ENCODE assay signal across 17 cellular contexts in genomic region chr2:105301646-105302045, GRCh38. TPM values are rescaled to one million over a fixed set of nuclear protein-coding genes. Genes with fewer than 3 reads are reported as not detected.
A peak's percentile ranks its signal among the peaks of the same experiment; 100 is the strongest.
DNase-seq lines count a peak whose midpoint lies in the region; ATAC-seq and TF ChIP-seq lines count a peak whose summit lies in the region.
"Had no signal": no experiment of that assay in that cellular context is flagged by ENCODE, and none has a peak within 500 bp of the region (broad histone marks: within the 10 kb centered on the region; RNA-seq: fewer than 3 reads in every experiment).

No MANE protein-coding gene starts in this region.

- no peaks in the 10 kb centered on the region for H3K9me3 ChIP-seq in endodermal cell (ENCODE audit: control insufficient read depth, low read length)
- H3K9me3 ChIP-seq in thyroid gland, result no peaks in the 10 kb centered on the region
- no peaks in the 10 kb centered on the region for H3K9me3 ChIP-seq in GM23248 (ENCODE audit: low read depth)
- H3K9me3 ChIP-seq: A549 had no signal

- H3K9me2 ChIP-seq in GM23248 (ENCODE audit: insufficient read depth), result no peaks in the 10 kb centered on the region

- POLR2A ChIA-PET in activated CD4-positive, alpha-beta memory T cell treated with anti-CD3 and anti-CD28 coated beads, Interleukin-2, amount 10 ng/mL, durations not matched to agents 7 days and 5 days (lab: Charles Lee), result interaction anchor here (0.6 to 1.9 kb wide), 2 partner anchors 27 to 264 kb away, joined by 3 to 5 read pairs; partner anchors contain the start of gene MRPS9

- H3K4me3 ChIP-seq in endodermal cell (ENCODE audit: low read length), result no peak overlapping the region
- no peak overlapping the region for H3K4me3 ChIP-seq in thyroid gland (replicated peaks in 1 of 3)
- no peak overlapping the region for H3K4me3 ChIP-seq in GM23248
- H3K4me3 ChIP-seq: A549, K562, SK-N-MC had no signal

- H3K9me3 Mint-ChIP-seq in activated naive CD4-positive, alpha-beta T cell treated with anti-CD3 and anti-CD28 coated beads for 36 hours, result no peaks in the 10 kb centered on the region
- no peaks in the 10 kb centered on the region for H3K9me3 Mint-ChIP-seq in activated CD4-positive, alpha-beta memory T cell treated with anti-CD3 and anti-CD28 coated beads, Interleukin-2, amount 10 ng/mL, durations not matched to agents 7 days and 5 days
- H3K9me3 Mint-ChIP-seq in endodermal cell, result peaks cover 2% of the 10 kb centered on the region
- H3K9me3 Mint-ChIP-seq: CD8-positive, alpha-beta T cell; H9 had no signal

- in situ Hi-C loops in GM23248 (cut with MboI), result no loop called here

- DNase-seq in activated naive CD4-positive, alpha-beta T cell treated with anti-CD3 and anti-CD28 coated beads for 36 hours, result peak; percentile 22
- DNase-seq in activated naive CD4-positive, alpha-beta T cell (lab: John Stamatoyannopoulos, UW), result no peak
- peak; percentile 42 for DNase-seq in activated CD4-positive, alpha-beta memory T cell treated with anti-CD3 and anti-CD28 coated beads, Interleukin-2, amount 10 ng/mL, durations not matched to agents 7 days and 5 days
- DNase-seq in endodermal cell, result peak; percentile 5
- no peak for DNase-seq in thyroid gland
- DNase-seq in GM23248, result no peak
- DNase-seq: CD8-positive, alpha-beta T cell; H9; NCI-H1105 treated with DMSO at 0.1 percent for 48 hours; NCI-H1694 treated with DMSO at 0.1 percent for 48 hours; NK-92 treated with Interleukin-12 subunit alpha and Interleukin-12 subunit beta, amount 100 ng/mL, for 24 hours; Right ventricle myocardium superior had no signal

- H3K4me2 ChIP-seq in GM23248 (ENCODE audit: unreplicated experiment), result no peak overlapping the region
- H3K4me2 ChIP-seq: A549 had no signal

- H3K79me2 ChIP-seq in GM23248 (ENCODE audit: insufficient read depth), result peaks cover 38% of the 10 kb centered on the region; the same call in 1 of the 2 replicates

- H3K36me3 Mint-ChIP-seq in activated naive CD4-positive, alpha-beta T cell treated with anti-CD3 and anti-CD28 coated beads for 36 hours (ENCODE audit: low read depth), result peaks cover 22% of the 10 kb centered on the region
- peaks cover 25% of the 10 kb centered on the region for H3K36me3 Mint-ChIP-seq in activated CD4-positive, alpha-beta memory T cell treated with anti-CD3 and anti-CD28 coated beads, Interleukin-2, amount 10 ng/mL, durations not matched to agents 7 days and 5 days (ENCODE audit: low read depth)
- H3K36me3 Mint-ChIP-seq in endodermal cell (ENCODE audit: low read depth), result peaks cover 23% of the 10 kb centered on the region

- H3K36me3 ChIP-seq in endodermal cell (ENCODE audit: control insufficient read depth, insufficient read depth, low read length), result peaks cover 11% of the 10 kb centered on the region
- peaks cover 0 to 4% of the 10 kb centered on the region in 2 donors for H3K36me3 ChIP-seq in thyroid gland
- H3K36me3 ChIP-seq in GM23248 (ENCODE audit: low read depth), result no peaks in the 10 kb centered on the region; the same call in 1 of the 2 replicates

- TF ChIP-seq POLR2A in thyroid gland (IDR thresholded peaks at IDR 0.05), result no peak

- WGBS in endodermal cell (ENCODE audit: insufficient coverage in 1 of 2, insufficient read length in 1 of 2), 2 experiments, result 93% methylated on average over 3 of the region's 3 CpGs; no CpG with 5 or more reads in 1 of the 2 experiments
- 90 to 100% methylated on average over 3 of the region's 3 CpGs for WGBS in thyroid gland, 2 donors
- WGBS in GM23248 (ENCODE audit: low coverage in 1 of 2, low lambda C conversion rate in 2 of 2, missing lambda C conversion rate in 2 of 2), 2 experiments, result 96 to 97% methylated on average over 3 of the region's 3 CpGs

- no peaks in the 10 kb centered on the region for H4K20me1 ChIP-seq in GM23248 (ENCODE audit: insufficient read depth)

- H3K27me3 ChIP-seq in endodermal cell (ENCODE audit: control insufficient read depth, insufficient read depth, low read length, poor library complexity, severe bottlenecking) (no peaks in the 10 kb centered on the region), thyroid gland (no peaks in the 10 kb centered on the region), GM23248 (replicated peaks; ENCODE audit: insufficient read depth) (no peaks in the 10 kb centered on the region)

- no peaks in the 10 kb centered on the region for H3K4me1 ChIP-seq in endodermal cell (ENCODE audit: control insufficient read depth, insufficient read depth, low read length)
- peaks cover 17 to 28% of the 10 kb centered on the region in 2 donors for H3K4me1 ChIP-seq in thyroid gland
- no peaks in the 10 kb centered on the region for H3K4me1 ChIP-seq in GM23248 (ENCODE audit: insufficient read depth)
- H3K4me1 ChIP-seq: A549 had no signal

- H3K9ac ChIP-seq in endodermal cell (ENCODE audit: extremely low read depth, low read length, poor library complexity, severe bottlenecking) (no peak overlapping the region), GM23248 (no peak overlapping the region)

- H3K27ac Mint-ChIP-seq in activated naive CD4-positive, alpha-beta T cell treated with anti-CD3 and anti-CD28 coated beads for 36 hours, result no peak overlapping the region
- H3K27ac Mint-ChIP-seq in activated CD4-positive, alpha-beta memory T cell treated with anti-CD3 and anti-CD28 coated beads, Interleukin-2, amount 10 ng/mL, durations not matched to agents 7 days and 5 days, result no peak overlapping the region
- no peak overlapping the region for H3K27ac Mint-ChIP-seq in endodermal cell
- H3K27ac Mint-ChIP-seq: CD8-positive, alpha-beta T cell; H9 had no signal

- intact Hi-C loops in activated naive CD4-positive, alpha-beta T cell treated with anti-CD3 and anti-CD28 coated beads for 36 hours (cut with micrococcal nuclease), result no loop called here
- intact Hi-C loops in thyroid gland (cut with DNase I), result no loop called here

- peaks cover 24% of the 10 kb centered on the region for H3K4me1 Mint-ChIP-seq in activated naive CD4-positive, alpha-beta T cell treated with anti-CD3 and anti-CD28 coated beads for 36 hours (ENCODE audit: low read depth)
- H3K4me1 Mint-ChIP-seq in activated CD4-positive, alpha-beta memory T cell treated with anti-CD3 and anti-CD28 coated beads, Interleukin-2, amount 10 ng/mL, durations not matched to agents 7 days and 5 days, result peaks cover 24% of the 10 kb centered on the region
- H3K4me1 Mint-ChIP-seq in endodermal cell, result no peaks in the 10 kb centered on the region
- H3K4me1 Mint-ChIP-seq: H9 had no signal

- no peaks in the 10 kb centered on the region for H3K27me3 Mint-ChIP-seq in activated naive CD4-positive, alpha-beta T cell treated with anti-CD3 and anti-CD28 coated beads for 36 hours (ENCODE audit: low read depth)
- H3K27me3 Mint-ChIP-seq in activated CD4-positive, alpha-beta memory T cell treated with anti-CD3 and anti-CD28 coated beads, Interleukin-2, amount 10 ng/mL, durations not matched to agents 7 days and 5 days, result no peaks in the 10 kb centered on the region
- no peaks in the 10 kb centered on the region for H3K27me3 Mint-ChIP-seq in endodermal cell (ENCODE audit: insufficient read depth)

- CTCF ChIA-PET in activated naive CD4-positive, alpha-beta T cell treated with anti-CD3 and anti-CD28 coated beads for 36 hours (lab: Charles Lee), result interaction anchor here (0.6 to 0.9 kb wide), 2 partner anchors 9 to 45 kb away, joined by 3 to 4 read pairs; no protein-coding TSS in a partner anchor
- CTCF ChIA-PET in activated CD4-positive, alpha-beta memory T cell treated with anti-CD3 and anti-CD28 coated beads, Interleukin-2, amount 10 ng/mL, durations not matched to agents 7 days and 5 days (lab: Charles Lee), result interaction anchor here (0.7 to 1.8 kb wide), 3 partner anchors 8 to 823 kb away, joined by 3 to 4 read pairs (median 4); no protein-coding TSS in a partner anchor

- H3F3A ChIP-seq in GM23248 (ENCODE audit: insufficient read depth), result no peaks in the 10 kb centered on the region

- no peak overlapping the region for H2AFZ ChIP-seq in GM23248

- H3K27ac ChIP-seq in endodermal cell (ENCODE audit: low read depth, low read length) (no peak overlapping the region), thyroid gland (no peak overlapping the region), GM23248 (no peak overlapping the region)
- H3K27ac ChIP-seq: A549, SK-N-MC had no signal

- no peak overlapping the region for H3K4me3 Mint-ChIP-seq in activated naive CD4-positive, alpha-beta T cell treated with anti-CD3 and anti-CD28 coated beads for 36 hours
- no peak overlapping the region for H3K4me3 Mint-ChIP-seq in activated CD4-positive, alpha-beta memory T cell treated with anti-CD3 and anti-CD28 coated beads, Interleukin-2, amount 10 ng/mL, durations not matched to agents 7 days and 5 days
- H3K4me3 Mint-ChIP-seq in endodermal cell, result no peak overlapping the region
- H3K4me3 Mint-ChIP-seq: CD8-positive, alpha-beta T cell; H9 had no signal

- TF ChIP-seq CTCF in endodermal cell (conservative IDR thresholded peaks at IDR 0.05) (no peak), thyroid gland (IDR thresholded peaks at IDR 0.05) (no peak)

- ATAC-seq in HG02610 (IDR thresholded peaks at IDR 0.05; ENCODE audit: unreplicated experiment) (peak; percentile 44), HG03175 (IDR thresholded peaks at IDR 0.05; ENCODE audit: unreplicated experiment) (no peak)
- ATAC-seq: A549; CD8-positive, alpha-beta T cell; K562 had no signal

RNA-seq across cellular contexts. Expression of gene TGFBRAP1, which starts 27.9 kb away (rescaled TPM):
- total RNA-seq in activated naive CD4-positive, alpha-beta T cell treated with anti-CD3 and anti-CD28 coated beads for 36 hours, result 10 to 100 TPM; 13.6 to 15.3 TPM
- total RNA-seq in activated CD4-positive, alpha-beta memory T cell treated with anti-CD3 and anti-CD28 coated beads, Interleukin-2, amount 10 ng/mL, durations not matched to agents 7 days and 5 days, result 10 to 100 TPM; 15.9 to 17.0 TPM
- total RNA-seq in endodermal cell, result 10 to 100 TPM; 15.5 to 17.4 TPM
- polyA plus RNA-seq in endodermal cell (2013, experiment 1 of 2), result 14.6 TPM
- polyA plus RNA-seq in endodermal cell (2013, experiment 2 of 2), result 12.4 TPM
- 10 to 100 TPM; 35.4 to 53.2 (median 40.1) TPM for total RNA-seq in thyroid gland
- 9.0 and 11.3 TPM in 2 replicates for total RNA-seq in GM23248 (2014; rRNA removed; shearing (Covaris generic))
- polyA plus RNA-seq in GM23248 (2016; fragmentation: Nextera tagmentation; extraction: Ambion mirVana), result 8.3 and 8.5 TPM in 2 replicates

RNA-seq across cellular contexts. Expression of gene C2orf49, which starts 35.7 kb away (rescaled TPM):
- total RNA-seq in activated naive CD4-positive, alpha-beta T cell treated with anti-CD3 and anti-CD28 coated beads for 36 hours, result 10 to 100 TPM; 15.6 to 16.4 TPM
- 10 to 100 TPM; 22.0 to 23.5 TPM for total RNA-seq in activated CD4-positive, alpha-beta memory T cell treated with anti-CD3 and anti-CD28 coated beads, Interleukin-2, amount 10 ng/mL, durations not matched to agents 7 days and 5 days
- 10 to 100 TPM; 18.1 to 22.2 TPM for total RNA-seq in endodermal cell
- 20.8 TPM for polyA plus RNA-seq in endodermal cell (2013, experiment 1 of 2)
- polyA plus RNA-seq in endodermal cell (2013, experiment 2 of 2), result 22.3 TPM
- total RNA-seq in thyroid gland, result 10 to 100 TPM; 16.6 to 41.1 (median 22.1) TPM
- total RNA-seq in GM23248 (2014; rRNA removed; shearing (Covaris generic)), result 9.0 and 17.6 TPM in 2 replicates
- 11.4 and 13.6 TPM in 2 replicates for polyA plus RNA-seq in GM23248 (2016; fragmentation: Nextera tagmentation; extraction: Ambion mirVana)

Comparison
In these comparisons a context has a peak if more than half of its experiments do, and no peak if none do; other contexts are left out.
1. DNase-seq: peak in activated naive CD4-positive, alpha-beta T cell treated with anti-CD3 and anti-CD28 coated beads for 36 hours (single experiment), activated CD4-positive, alpha-beta memory T cell treated with anti-CD3 and anti-CD28 coated beads, Interleukin-2, amount 10 ng/mL, durations not matched to agents 7 days and 5 days (single experiment) and endodermal cell (single experiment); none in activated naive CD4-positive, alpha-beta T cell (0 of 4), thyroid gland (0 of 2) and GM23248 (single experiment).